Comparison of ENCODE assay signal across 19 cellular contexts in genomic region chrX:50996930-50997329, GRCh38.
"Had no signal": no experiment of that assay in that cellular context is flagged by ENCODE, and none has a peak within 500 bp of the region (broad histone marks: within the 10 kb centered on the region; RNA-seq: fewer than 3 reads in every experiment).

No MANE protein-coding gene starts in this region.

- H3K4me3 ChIP-seq: coronary artery, esophagus squamous epithelium, lung, ovary, right lobe of liver, suprapubic skin had no signal

- H3K27ac Mint-ChIP-seq: activated CD4-positive, alpha-beta T cell treated with anti-CD3 and anti-CD28 coated beads, Interleukin-2, amount 10 ng/mL, durations not matched to agents 7 days and 5 days; activated naive CD8-positive, alpha-beta T cell treated with anti-CD3 and anti-CD28 coated beads for 36 hours; activated T-cell treated with anti-CD3 and anti-CD28 coated beads, Interleukin-2, amount 50 U/mL, for 72 hours; brain had no signal

- H3K27me3 ChIP-seq: esophagus squamous epithelium, ovary, suprapubic skin had no signal

- H3K27me3 Mint-ChIP-seq: activated CD4-positive, alpha-beta T cell treated with anti-CD3 and anti-CD28 coated beads, Interleukin-2, amount 10 ng/mL, durations not matched to agents 7 days and 5 days; activated naive CD8-positive, alpha-beta T cell treated with anti-CD3 and anti-CD28 coated beads for 36 hours; brain had no signal

- H3K9me3 Mint-ChIP-seq: activated CD4-positive, alpha-beta T cell treated with anti-CD3 and anti-CD28 coated beads, Interleukin-2, amount 10 ng/mL, durations not matched to agents 7 days and 5 days; activated naive CD8-positive, alpha-beta T cell treated with anti-CD3 and anti-CD28 coated beads for 36 hours; activated T-cell treated with anti-CD3 and anti-CD28 coated beads, Interleukin-2, amount 50 U/mL, for 72 hours; brain; central memory CD8-positive, alpha-beta T cell had no signal

- H3K4me3 Mint-ChIP-seq: activated CD4-positive, alpha-beta T cell treated with anti-CD3 and anti-CD28 coated beads, Interleukin-2, amount 10 ng/mL, durations not matched to agents 7 days and 5 days; activated naive CD8-positive, alpha-beta T cell treated with anti-CD3 and anti-CD28 coated beads for 36 hours; activated T-cell treated with anti-CD3 and anti-CD28 coated beads, Interleukin-2, amount 50 U/mL, for 72 hours; brain; central memory CD8-positive, alpha-beta T cell had no signal

- H3K4me1 Mint-ChIP-seq: activated CD4-positive, alpha-beta T cell treated with anti-CD3 and anti-CD28 coated beads, Interleukin-2, amount 10 ng/mL, durations not matched to agents 7 days and 5 days; activated naive CD8-positive, alpha-beta T cell treated with anti-CD3 and anti-CD28 coated beads for 36 hours; central memory CD8-positive, alpha-beta T cell had no signal

- H3K27ac ChIP-seq: coronary artery, esophagus squamous epithelium, ovary, right lobe of liver, suprapubic skin had no signal

- H3K9me3 ChIP-seq: esophagus squamous epithelium, ovary, right lobe of liver, suprapubic skin had no signal

- DNase-seq: activated CD4-positive, alpha-beta T cell treated with anti-CD3 and anti-CD28 coated beads, Interleukin-2, amount 10 ng/mL, durations not matched to agents 7 days and 5 days; activated CD4-positive, CD25-positive, alpha-beta regulatory T cell; activated CD8-positive, alpha-beta memory T cell treated with anti-CD3 and anti-CD28 coated beads, Interleukin-2, amount 50 U/mL, for 48 hours; activated gamma-delta T cell; activated naive CD8-positive, alpha-beta T cell treated with anti-CD3 and anti-CD28 coated beads for 36 hours; activated T-cell treated with anti-CD3 and anti-CD28 coated beads, Interleukin-2, amount 50 U/mL, for 72 hours; amygdala; esophagus squamous epithelium; hippocampal formation; left colon; ovary; right lobe of liver; stimulated activated naive CD8-positive, alpha-beta T cell treated with anti-CD3 and anti-CD28 coated beads, Interleukin-15, Interleukin-2, amounts not matched to agents 100 U/mL and 50 U/mL, for 24 hours; trophoblast cell had no signal

- ATAC-seq: activated T-cell treated with anti-CD3 and anti-CD28 coated beads, Interleukin-2, amount 50 U/mL, for 72 hours; left colon; right lobe of liver; stimulated activated naive CD8-positive, alpha-beta T cell treated with anti-CD3 and anti-CD28 coated beads, Interleukin-15, Interleukin-2, amounts not matched to agents 100 U/mL and 50 U/mL, for 24 hours had no signal

- H3K36me3 Mint-ChIP-seq: activated naive CD8-positive, alpha-beta T cell treated with anti-CD3 and anti-CD28 coated beads for 36 hours; brain had no signal

- H3K4me1 ChIP-seq: esophagus squamous epithelium, right lobe of liver, suprapubic skin had no signal

- H3K36me3 ChIP-seq: esophagus squamous epithelium, ovary, right lobe of liver, suprapubic skin had no signal
